Comparison of ENCODE assay signal across 20 cellular contexts in genomic region chr3:69254351-69254750, GRCh38.
"Had no signal": no experiment of that assay in that cellular context is flagged by ENCODE, and none has a peak within 500 bp of the region (broad histone marks: within the 10 kb centered on the region; RNA-seq: fewer than 3 reads in every experiment).

No MANE protein-coding gene starts in this region.

- H3K36me3 ChIP-seq: colonic mucosa, esophagus muscularis mucosa, gastroesophageal sphincter had no signal

- H3K9me3 Mint-ChIP-seq: immature natural killer cell had no signal

- H3K4me1 Mint-ChIP-seq: immature natural killer cell had no signal

- H3K4me3 Mint-ChIP-seq: immature natural killer cell had no signal

- H3K27me3 ChIP-seq: colonic mucosa, dorsolateral prefrontal cortex, esophagus muscularis mucosa, foreskin keratinocyte, gastroesophageal sphincter, heart left ventricle, hepatocyte had no signal

- ATAC-seq: foreskin keratinocyte, gastroesophageal sphincter, heart left ventricle, left colon, left lobe of liver, left ventricle myocardium superior, lower lobe of right lung had no signal

- H3K4me3 ChIP-seq: colonic mucosa, dorsolateral prefrontal cortex, esophagus muscularis mucosa, gastroesophageal sphincter, heart left ventricle, hepatocyte, lower lobe of right lung had no signal

- H3K9me3 ChIP-seq: colonic mucosa, esophagus muscularis mucosa, gastroesophageal sphincter, heart left ventricle, lower lobe of right lung had no signal

- H3K4me2 ChIP-seq: hepatocyte had no signal

- H3K27ac ChIP-seq: colonic mucosa, esophagus muscularis mucosa, foreskin keratinocyte, gastroesophageal sphincter, heart left ventricle, hepatocyte, lower lobe of right lung had no signal

- H2AFZ ChIP-seq: hepatocyte had no signal

- DNase-seq: cerebellar nuclear complex; colonic mucosa; dermis blood vessel endothelial cell; dorsolateral prefrontal cortex; effector CD4-positive, alpha-beta T cell; effector memory CD4-positive, alpha-beta T cell; foreskin keratinocyte; heart left ventricle; hypothalamus; immature natural killer cell; islet precursor cell; left colon; left ventricle myocardium superior; lower lobe of right lung; mesendoderm; midbrain had no signal

- H3K4me1 ChIP-seq: colonic mucosa, esophagus muscularis mucosa, foreskin keratinocyte, gastroesophageal sphincter, heart left ventricle had no signal

- H3K27ac Mint-ChIP-seq: immature natural killer cell had no signal
